Comparison of ENCODE assay signal across 2 cellular contexts in the genomic region with DNA sequence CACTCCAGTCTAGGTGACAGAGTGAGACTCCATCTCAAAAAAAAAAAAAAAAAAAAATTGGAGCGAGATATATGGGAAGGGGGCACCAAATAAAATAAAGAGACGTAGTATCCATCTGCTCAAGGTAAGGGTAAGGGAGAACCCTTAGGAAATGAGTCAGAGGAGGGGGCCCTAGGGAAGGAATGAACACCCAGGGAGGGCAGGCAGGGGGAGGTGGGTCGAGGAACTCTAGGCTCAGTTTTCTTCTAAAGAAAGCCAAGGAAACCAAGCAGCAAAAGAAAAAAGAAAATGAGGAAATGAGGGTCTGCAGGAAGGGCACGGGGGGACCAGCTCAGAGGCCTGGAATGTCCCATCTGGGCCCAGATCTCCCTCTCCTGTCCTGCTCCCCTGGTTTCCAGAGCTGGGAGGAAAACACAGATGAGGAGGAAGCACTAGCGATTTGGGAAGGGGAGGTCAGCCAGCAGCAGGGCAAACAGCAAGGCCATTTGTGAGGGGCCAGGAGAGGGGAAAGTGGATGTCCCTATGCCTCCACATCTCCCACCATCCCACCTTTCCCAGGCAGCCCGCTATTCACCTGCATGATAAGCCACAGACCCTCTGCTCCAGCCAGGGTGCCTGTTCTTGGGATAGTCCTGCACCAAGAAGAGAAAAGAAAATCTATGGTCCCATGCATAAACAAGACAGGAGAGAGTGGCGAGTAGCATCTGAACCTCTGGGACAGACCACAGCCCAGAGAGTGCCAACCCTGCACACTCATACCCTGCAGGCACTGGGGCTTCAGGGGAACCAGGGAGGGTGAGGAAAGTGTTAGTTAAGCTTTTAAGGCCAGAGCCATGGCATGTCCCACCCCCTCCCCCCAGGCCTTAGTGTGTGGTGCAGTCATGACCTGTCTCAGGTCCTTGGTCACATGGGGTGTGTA.
TF ChIP-seq lines count a peak whose summit lies in the region.

No MANE protein-coding gene starts in this region.

TF ChIP-seq in IMR-90, 13 proteins besides CTCF, POLR2A, EP300 and RAD21:
- TF ChIP-seq BHLHE40 (IDR thresholded peaks at IDR 0.05; ENCODE audit: low read depth, low read length) (no peak), CHD1 (IDR thresholded peaks at IDR 0.05; ENCODE audit: low read depth, low read length) (no peak), RFX5 (IDR thresholded peaks at IDR 0.05; ENCODE audit: low read depth, low read length) (no peak), MAFK (IDR thresholded peaks at IDR 0.05; ENCODE audit: low read depth, low read length) (no peak), MXI1 (IDR thresholded peaks at IDR 0.05; ENCODE audit: borderline replicate concordance, low read depth, low read length) (no peak), CEBPB (IDR thresholded peaks at IDR 0.05; ENCODE audit: low read depth, low read length) (no peak), RCOR1 (IDR thresholded peaks at IDR 0.05; ENCODE audit: insufficient replicate concordance, low read length) (no peak), FOS (IDR thresholded peaks at IDR 0.05; ENCODE audit: low read depth, low read length) (no peak), SMC3 (IDR thresholded peaks at IDR 0.05; ENCODE audit: low read depth, low read length) (no peak), NFE2L2 (IDR thresholded peaks at IDR 0.05; ENCODE audit: low read depth, low read length) (no peak), MAZ (IDR thresholded peaks at IDR 0.05; ENCODE audit: borderline replicate concordance, low read depth, low read length) (no peak)
- TF ChIP-seq, protein P1, sequence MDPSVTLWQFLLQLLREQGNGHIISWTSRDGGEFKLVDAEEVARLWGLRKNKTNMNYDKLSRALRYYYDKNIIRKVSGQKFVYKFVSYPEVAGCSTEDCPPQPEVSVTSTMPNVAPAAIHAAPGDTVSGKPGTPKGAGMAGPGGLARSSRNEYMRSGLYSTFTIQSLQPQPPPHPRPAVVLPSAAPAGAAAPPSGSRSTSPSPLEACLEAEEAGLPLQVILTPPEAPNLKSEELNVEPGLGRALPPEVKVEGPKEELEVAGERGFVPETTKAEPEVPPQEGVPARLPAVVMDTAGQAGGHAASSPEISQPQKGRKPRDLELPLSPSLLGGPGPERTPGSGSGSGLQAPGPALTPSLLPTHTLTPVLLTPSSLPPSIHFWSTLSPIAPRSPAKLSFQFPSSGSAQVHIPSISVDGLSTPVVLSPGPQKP (IDR thresholded peaks at IDR 0.05; ENCODE audit: borderline replicate concordance, low read depth, low read length), result no peak
- TF ChIP-seq, protein P2, sequence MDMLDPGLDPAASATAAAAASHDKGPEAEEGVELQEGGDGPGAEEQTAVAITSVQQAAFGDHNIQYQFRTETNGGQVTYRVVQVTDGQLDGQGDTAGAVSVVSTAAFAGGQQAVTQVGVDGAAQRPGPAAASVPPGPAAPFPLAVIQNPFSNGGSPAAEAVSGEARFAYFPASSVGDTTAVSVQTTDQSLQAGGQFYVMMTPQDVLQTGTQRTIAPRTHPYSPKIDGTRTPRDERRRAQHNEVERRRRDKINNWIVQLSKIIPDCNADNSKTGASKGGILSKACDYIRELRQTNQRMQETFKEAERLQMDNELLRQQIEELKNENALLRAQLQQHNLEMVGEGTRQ (IDR thresholded peaks at IDR 0.05; ENCODE audit: low read depth, low read length), result no peak; the same call in 1 of the 2 replicates

TF ChIP-seq in endothelial cell of umbilical vein, 7 proteins besides CTCF, POLR2A, EP300 and RAD21:
- TF ChIP-seq MYC (IDR thresholded peaks at IDR 0.05; ENCODE audit: low read depth, low read length) (no peak), EZH2 (IDR thresholded peaks at IDR 0.05; ENCODE audit: borderline replicate concordance, low read depth, low read length, severe bottlenecking) (no peak), POLR2AphosphoS5 (IDR thresholded peaks at IDR 0.05; ENCODE audit: insufficient read depth, low read depth, low read length) (peak; percentile 24), FOS (IDR thresholded peaks at IDR 0.05; ENCODE audit: borderline replicate concordance, insufficient read depth, low read length) (peak; percentile 62), GATA2 (IDR thresholded peaks at IDR 0.05; ENCODE audit: insufficient read depth, insufficient read length, low read depth, low read length) (peak; percentile 62)
- TF ChIP-seq, protein P3, sequence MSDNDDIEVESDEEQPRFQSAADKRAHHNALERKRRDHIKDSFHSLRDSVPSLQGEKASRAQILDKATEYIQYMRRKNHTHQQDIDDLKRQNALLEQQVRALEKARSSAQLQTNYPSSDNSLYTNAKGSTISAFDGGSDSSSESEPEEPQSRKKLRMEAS (IDR thresholded peaks at IDR 0.05; ENCODE audit: insufficient read depth, insufficient read length), result no peak
